1 cellular context compared by ENCODE assay signal in the genomic region with DNA sequence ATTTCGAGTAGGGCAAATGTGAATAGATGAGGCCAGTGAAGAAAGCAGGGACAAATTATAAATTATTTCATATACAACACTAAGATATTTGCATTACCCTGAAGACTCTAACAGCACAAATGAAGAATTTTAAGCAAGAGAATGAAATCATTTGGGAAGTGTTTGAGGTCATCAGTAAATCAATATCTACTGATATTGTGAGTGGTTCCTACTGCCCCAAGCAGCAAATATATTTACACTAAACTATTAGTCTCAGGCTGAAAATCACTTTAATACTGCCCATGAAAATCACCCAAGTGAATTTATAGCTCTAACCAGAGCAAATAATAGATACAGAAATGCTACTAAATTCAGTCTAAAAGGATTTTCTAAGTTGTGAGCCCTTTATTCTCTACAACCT.
TF ChIP-seq lines count a peak whose summit lies in the region.

No MANE protein-coding gene starts in this region.

TF ChIP-seq in HepG2, 621 proteins besides CTCF, POLR2A, EP300 and RAD21 (continued from another document):
- TF ChIP-seq, protein P1, sequence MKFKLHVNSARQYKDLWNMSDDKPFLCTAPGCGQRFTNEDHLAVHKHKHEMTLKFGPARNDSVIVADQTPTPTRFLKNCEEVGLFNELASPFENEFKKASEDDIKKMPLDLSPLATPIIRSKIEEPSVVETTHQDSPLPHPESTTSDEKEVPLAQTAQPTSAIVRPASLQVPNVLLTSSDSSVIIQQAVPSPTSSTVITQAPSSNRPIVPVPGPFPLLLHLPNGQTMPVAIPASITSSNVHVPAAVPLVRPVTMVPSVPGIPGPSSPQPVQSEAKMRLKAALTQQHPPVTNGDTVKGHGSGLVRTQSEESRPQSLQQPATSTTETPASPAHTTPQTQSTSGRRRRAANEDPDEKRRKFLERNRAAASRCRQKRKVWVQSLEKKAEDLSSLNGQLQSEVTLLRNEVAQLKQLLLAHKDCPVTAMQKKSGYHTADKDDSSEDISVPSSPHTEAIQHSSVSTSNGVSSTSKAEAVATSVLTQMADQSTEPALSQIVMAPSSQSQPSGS (CRISPR knock-in tag; IDR thresholded peaks at IDR 0.05), result no peak
- no peak for TF ChIP-seq SRSF9 (IDR thresholded peaks at IDR 0.05; ENCODE audit: borderline replicate concordance, insufficient read depth, low read depth, low read length, poor library complexity, severe bottlenecking)
- no peak for TF ChIP-seq PHF21A (CRISPR knock-in tag; IDR thresholded peaks at IDR 0.05)
- no peak for TF ChIP-seq ARID3A (IDR thresholded peaks at IDR 0.05; ENCODE audit: low read depth, low read length)
